Comparison of ENCODE assay signal across 1 cellular context in the genomic region with DNA sequence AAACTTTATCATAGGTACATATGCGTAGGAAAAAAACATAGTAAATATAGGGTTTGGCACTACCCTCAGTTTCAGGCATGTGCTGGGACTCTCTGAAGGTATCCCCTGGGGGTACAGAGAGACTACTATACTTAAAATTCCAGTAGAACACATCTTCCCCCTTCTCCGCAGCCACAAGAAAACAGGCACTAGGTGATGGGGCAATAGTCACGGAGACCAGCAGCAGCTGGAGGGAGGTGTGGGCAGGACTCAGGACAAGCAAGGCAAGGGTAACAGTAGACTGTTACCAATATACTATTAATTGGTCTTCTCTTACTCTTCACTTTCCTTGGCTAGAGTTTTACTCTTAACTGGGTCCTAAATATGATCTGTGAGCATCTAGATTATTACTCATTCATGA.
TF ChIP-seq lines count a peak whose summit lies in the region.

No MANE protein-coding gene starts in this region.

TF ChIP-seq in HepG2, 621 proteins besides CTCF, POLR2A, EP300 and RAD21:
- TF ChIP-seq ZNF772 (CRISPR knock-in tag; IDR thresholded peaks at IDR 0.05) = no peak
- TF ChIP-seq ZNF224 (CRISPR knock-in tag; IDR thresholded peaks at IDR 0.05) = no peak
- no peak for TF ChIP-seq KDM3A (CRISPR knock-in tag; IDR thresholded peaks at IDR 0.05; ENCODE audit: low read depth)
- no peak for TF ChIP-seq ZNF138 (CRISPR knock-in tag; IDR thresholded peaks at IDR 0.05; ENCODE audit: low read depth)
- TF ChIP-seq RNF2 (conservative IDR thresholded peaks at IDR 0.05; ENCODE audit: low read depth) = no peak
- TF ChIP-seq CCAR2 (optimal IDR thresholded peaks at IDR 0.05; ENCODE audit: low read depth, low read length) = no peak
- TF ChIP-seq TRIM24 (CRISPR knock-in tag; IDR thresholded peaks at IDR 0.05) = no peak
- TF ChIP-seq ZNF546 (CRISPR knock-in tag; conservative IDR thresholded peaks at IDR 0.05) = no peak
- no peak for TF ChIP-seq TCF12 (IDR thresholded peaks at IDR 0.05)
- TF ChIP-seq TCF12 (CRISPR knock-in tag; IDR thresholded peaks at IDR 0.05) = no peak
